ENCODE assay signal across 18 cellular contexts in the genomic region with DNA sequence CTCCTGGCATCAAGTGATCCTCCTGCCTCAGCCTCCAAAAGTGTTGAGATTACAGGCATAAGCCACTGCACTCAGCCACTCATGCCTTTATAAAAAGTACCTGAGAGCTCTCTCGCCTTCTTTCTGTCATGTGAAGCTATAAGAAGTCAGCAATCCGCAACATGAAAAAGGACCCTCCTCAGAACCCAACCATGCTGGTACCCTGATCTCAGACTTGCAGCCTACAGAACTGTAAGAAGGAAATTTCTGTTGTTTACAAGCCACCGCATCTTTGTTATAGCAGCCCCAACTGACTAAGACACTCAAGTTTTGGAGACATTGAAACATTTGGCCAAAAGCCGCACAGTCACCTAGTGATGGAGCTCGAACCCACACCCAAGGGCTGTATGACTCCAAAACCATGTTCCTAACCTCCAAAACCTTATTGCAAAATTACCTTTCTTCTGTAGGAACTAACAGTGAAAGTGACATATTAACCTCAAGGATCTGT. TPM values are rescaled to one million over a fixed set of nuclear protein-coding genes. Genes with fewer than 3 reads are reported as not detected.
A peak's percentile ranks its signal among the peaks of the same experiment; 100 is the strongest.
DNase-seq lines count a peak whose midpoint lies in the region; ATAC-seq, FAIRE-seq and TF ChIP-seq lines count a peak whose summit lies in the region.
"Had no signal": no experiment of that assay in that cellular context is flagged by ENCODE, and none has a peak within 500 bp of the region (broad histone marks: within the 10 kb centered on the region; RNA-seq: fewer than 3 reads in every experiment).

No MANE protein-coding gene starts in this region.

- no peak for TF ChIP-seq POLR2A in K562 (conservative IDR thresholded peaks at IDR 0.05)
- TF ChIP-seq POLR2A in spleen (IDR thresholded peaks at IDR 0.05), result no peak

- peaks cover 19% of the 10 kb centered on the region for H4K20me1 ChIP-seq in K562 (replicated peaks; ENCODE audit: control insufficient read depth, insufficient read depth, low read length)

- H3K27me3 Mint-ChIP-seq in CD4-positive, CD25-positive, alpha-beta regulatory T cell, result no peaks in the 10 kb centered on the region
- peaks cover 3% of the 10 kb centered on the region; the same call in 1 of the 2 replicates for H3K27me3 Mint-ChIP-seq in HFFc6 (ENCODE audit: insufficient read depth)

- POLR2A ChIA-PET in K562 (lab: Yijun Ruan, JAX), result interaction anchor here (0.6 to 1.2 kb wide), 3 partner anchors 10 to 280 kb away, joined by 3 to 4 read pairs (median 4); no protein-coding TSS in a partner anchor

- H3K9me3 ChIP-seq in CD4-positive, CD25-positive, alpha-beta regulatory T cell (ENCODE audit: control insufficient read depth in 2 of 2, low read length in 2 of 2), result no peaks in the 10 kb centered on the region
- H3K9me3 ChIP-seq in K562 (replicated peaks; ENCODE audit: control insufficient read depth, insufficient read depth, low read depth, low read length) (no peaks in the 10 kb centered on the region), spleen (no peaks in the 10 kb centered on the region), SJCRH30 (replicated peaks) (no peaks in the 10 kb centered on the region; the same call in 1 of the 2 replicates)
- H3K9me3 ChIP-seq: HAP-1 had no signal

- H3K9me3 Mint-ChIP-seq in CD4-positive, CD25-positive, alpha-beta regulatory T cell, result no peaks in the 10 kb centered on the region
- no peaks in the 10 kb centered on the region for H3K9me3 Mint-ChIP-seq in HFFc6

- 95% methylated on average over 5 of the region's 5 CpGs for WGBS in K562 (ENCODE audit: insufficient coverage, low coverage, missing lambda C conversion rate)
- WGBS in spleen, 5 donors, result 95 to 97% (median 97%) methylated on average over 5 of the region's 5 CpGs

- H3K79me2 ChIP-seq in K562 (ENCODE audit: control insufficient read depth, insufficient read depth, low read length), result peaks cover 83% of the 10 kb centered on the region

- TF ChIP-seq CTCF in HFFc6 (IDR thresholded peaks at IDR 0.05) (no peak), K562 (IDR thresholded peaks at IDR 0.05 in 2 of 3, conservative IDR thresholded peaks at IDR 0.05 in 1 of 3; ENCODE audit: insufficient read depth in 2 of 3, low read depth in 1 of 3, low read length in 3 of 3) (no peak), spleen (IDR thresholded peaks at IDR 0.05 in 8 of 11, conservative IDR thresholded peaks at IDR 0.05 in 3 of 11) (no peak)

- no peak for TF ChIP-seq EP300 in K562 (IDR thresholded peaks at IDR 0.05; ENCODE audit: low read length)

- no peak overlapping the region for H3K9ac ChIP-seq in K562 (ENCODE audit: insufficient read depth in 1 of 2, low read depth in 2 of 2, low read length in 2 of 2)

- peaks cover 37% of the 10 kb centered on the region for H3K4me1 ChIP-seq in CD4-positive, CD25-positive, alpha-beta regulatory T cell (ENCODE audit: control insufficient read depth, insufficient read depth, low read length, poor library complexity, severe bottlenecking)
- peaks cover 25 to 45% of the 10 kb centered on the region in 2 experiments for H3K4me1 ChIP-seq in K562 (replicated peaks in 1 of 2; ENCODE audit: control insufficient read depth in 2 of 2, insufficient read depth in 2 of 2, low read length in 2 of 2)
- H3K4me1 ChIP-seq in spleen, result peaks cover 19 to 92% (median 58%) of the 10 kb centered on the region in 6 donors
- peaks cover 49% of the 10 kb centered on the region for H3K4me1 ChIP-seq in SJCRH30

- H3K9me1 ChIP-seq in K562 (ENCODE audit: control insufficient read depth, insufficient read depth, low read length), result no peaks in the 10 kb centered on the region

- no peak overlapping the region for H3K4me3 ChIP-seq in CD4-positive, CD25-positive, alpha-beta regulatory T cell (ENCODE audit: low read depth, low read length)
- H3K4me3 ChIP-seq in K562, result no peak overlapping the region
- H3K4me3 ChIP-seq in spleen, result no peak overlapping the region
- no peak overlapping the region for H3K4me3 ChIP-seq in SJCRH30
- H3K4me3 ChIP-seq: HAP-1 had no signal

- FAIRE-seq in K562 (lab: Jason Lieb, UNC), result no peak
- FAIRE-seq: HTR-8/SVneo had no signal

- DNase-seq in CD4-positive, CD25-positive, alpha-beta regulatory T cell, result no peak
- DNase-seq in HFFc6, result no peak
- no peak for DNase-seq in K562 (ENCODE audit: extremely low read depth in 1 of 4, low spot score in 3 of 4)
- peak; percentile 8 for DNase-seq in spleen
- DNase-seq in kidney tubule cell (ENCODE audit: low spot score), result no peak
- DNase-seq in hippocampal formation (lab: John Stamatoyannopoulos, UW), result no peak
- DNase-seq in SJCRH30, result no peak
- DNase-seq: C1 segment of cervical spinal cord, DMS53, KBM-7, NCI-H1105 treated with DMSO at 0.1 percent for 48 hours, NCI-H187, NCI-H446 treated with DMSO at 0.1 percent for 48 hours, NCI-H748 treated with DMSO at 0.1 percent for 48 hours, Right ventricle myocardium superior had no signal

- H3K36me3 ChIP-seq in CD4-positive, CD25-positive, alpha-beta regulatory T cell (ENCODE audit: control insufficient read depth, insufficient read depth, low read length), result no peaks in the 10 kb centered on the region
- H3K36me3 ChIP-seq in K562 (ENCODE audit: control insufficient read depth, insufficient read depth, low read length) (no peaks in the 10 kb centered on the region), spleen (no peaks in the 10 kb centered on the region), SJCRH30 (no peaks in the 10 kb centered on the region; the same call in 1 of the 2 replicates)
- H3K36me3 ChIP-seq: HAP-1 had no signal

- intact Hi-C loops in K562 (cut with micrococcal nuclease) (no loop called here), spleen (cut with DNase I; ENCODE audit: low total_unique reads) (no loop called here)

- in situ Hi-C loops in K562 (cut with MboI), result no loop called here

- H3K4me1 Mint-ChIP-seq in CD4-positive, CD25-positive, alpha-beta regulatory T cell, result peaks cover 49 to 92% (median 67%) of the 10 kb centered on the region in 4 donors
- peaks cover 92% of the 10 kb centered on the region for H3K4me1 Mint-ChIP-seq in HFFc6 (ENCODE audit: low read depth)

- ATAC-seq in CD4-positive, CD25-positive, alpha-beta regulatory T cell (ENCODE audit: low read depth in 2 of 2), result no peak
- ATAC-seq in K562, result no peak
- ATAC-seq: Panc1 had no signal

- H2AFZ ChIP-seq in K562 (ENCODE audit: low read depth, low read length), result no peak overlapping the region

- peak overlapping the region in 2 of 3 donors; percentile 34 to 48 for H3K27ac Mint-ChIP-seq in CD4-positive, CD25-positive, alpha-beta regulatory T cell
- peak overlapping the region; percentile 87 for H3K27ac Mint-ChIP-seq in HFFc6

- TF ChIP-seq RAD21 in K562 (CRISPR knock-in tag; conservative IDR thresholded peaks at IDR 0.05 in 1 of 2, IDR thresholded peaks at IDR 0.05 in 1 of 2), result no peak

- no peak overlapping the region for H3K4me2 ChIP-seq in K562 (ENCODE audit: insufficient read depth, low read length)

- no peaks in the 10 kb centered on the region for H3K36me3 Mint-ChIP-seq in CD4-positive, CD25-positive, alpha-beta regulatory T cell
- no peaks in the 10 kb centered on the region for H3K36me3 Mint-ChIP-seq in HFFc6 (ENCODE audit: low read depth)

- no peaks in the 10 kb centered on the region for H3K27me3 ChIP-seq in CD4-positive, CD25-positive, alpha-beta regulatory T cell (ENCODE audit: control insufficient read depth, insufficient read depth, low read length)
- H3K27me3 ChIP-seq in K562 (ENCODE audit: control insufficient read depth in 2 of 2, insufficient read depth in 2 of 2, low read length in 2 of 2) (no peaks in the 10 kb centered on the region), spleen (replicated peaks in 1 of 7) (no peaks in the 10 kb centered on the region), SJCRH30 (no peaks in the 10 kb centered on the region)

- CTCF ChIA-PET in K562 (lab: Yijun Ruan, JAX; ENCODE audit: low intra/inter-chr PET ratio), result no interaction called here

- H3K27ac ChIP-seq in CD4-positive, CD25-positive, alpha-beta regulatory T cell (ENCODE audit: insufficient read depth, low read length, poor library complexity, severe bottlenecking), result no peak overlapping the region
- H3K27ac ChIP-seq in K562 (ENCODE audit: extremely low read depth, low read depth, low read length) (no peak overlapping the region), spleen (no peak overlapping the region), SJCRH30 (no peak overlapping the region)

- peak overlapping the region in 2 of 4 donors; percentile 20 to 44 for H3K4me3 Mint-ChIP-seq in CD4-positive, CD25-positive, alpha-beta regulatory T cell
- no peak overlapping the region for H3K4me3 Mint-ChIP-seq in HFFc6

- no TSS peak for BruUV-seq in K562 (replicated peaks; lab: Mats Ljungman, UMichigan)

TF ChIP-seq in K562, 482 proteins besides CTCF, POLR2A, EP300 and RAD21:
- TF ChIP-seq ZNF12 (CRISPR knock-in tag; IDR thresholded peaks at IDR 0.05) (peak; percentile 70; the same call in 1 of the 2 replicates), ZNF143 (CRISPR knock-in tag; IDR thresholded peaks at IDR 0.05) (no peak)

RNA-seq across cellular contexts. Expression of a gene that starts 8.9 kb away (rescaled TPM):
- 60.8 TPM for total RNA-seq in CD4-positive, CD25-positive, alpha-beta regulatory T cell
- polyA plus RNA-seq in CD4-positive, CD25-positive, alpha-beta regulatory T cell, result 10 to 100 TPM; 27.5 to 38.1 (median 34.7) TPM
- total RNA-seq in HFFc6 (2021; fragmentation: NEBNext Ultra II Directional; extraction: Animal tissue kit (Norgen Biotek cat#: 25700)), result 10 to 100 TPM; 69.8 to 97.3 (median 76.2) TPM
- 40.5 and 46.9 TPM in 2 replicates for total RNA-seq in K562 (2011; cell fraction: chromatin; rRNA removed; ENCODE audit: low replicate concordance)
- 24.3 and 27.1 TPM in 2 replicates for total RNA-seq in K562 (2011; cell fraction: nucleolus; rRNA removed)
- 37.3 and 38.1 TPM in 2 replicates for total RNA-seq in K562 (2011; cell fraction: nucleoplasm; rRNA removed)
- total RNA-seq in K562 (2014; rRNA removed) (20.3 and 23.9 TPM in 2 replicates), K562 (2014; rRNA removed; fragmentation: Illumina TruSeq; extraction: Trizol) (18.4 and 19.2 TPM in 2 replicates), K562 (2015; rRNA removed; fragmentation: Illumina TruSeq; extraction: Trizol) (21.0 TPM in 2 replicates), K562 (2021) (39.1 and 45.1 TPM in 2 replicates), spleen (10 to 100 TPM; 48.0 to 98.1 (median 78.2) TPM)
- polyA plus RNA-seq in K562 (2011; rRNA removed) (44.4 and 45.1 TPM in 2 replicates), K562 (2014; fragmentation: Illumina TruSeq; extraction: Trizol) (33.5 and 37.5 TPM in 2 replicates), K562 (2014; fragmentation: Nextera tagmentation; extraction: Ambion mirVana) (under 1 TPM; 0.45 to 0.83 TPM), K562 (2014; rRNA removed) (31.8 and 36.3 TPM in 2 replicates), spleen (10 to 100 TPM; 24.2 to 38.0 (median 25.1) TPM)
- 38.0 and 44.7 TPM in 2 replicates for polyA plus RNA-seq in K562 (2011; cell fraction: cytosol; rRNA removed)
- 53.1 and 58.4 TPM in 2 replicates for polyA plus RNA-seq in K562 (2011; cell fraction: nucleus; rRNA removed)
- 31.0 and 53.1 TPM in 2 replicates for polyA plus RNA-seq in K562 (2012)
- polyA minus RNA-seq in K562 (2011; rRNA and poly(A)+ RNA removed), result 23.9 and 28.8 TPM in 2 replicates
- 13.7 and 17.0 TPM in 2 replicates for polyA minus RNA-seq in K562 (2011; cell fraction: cytosol; rRNA and poly(A)+ RNA removed)
- 9.4 and 14.0 TPM in 2 replicates for polyA minus RNA-seq in K562 (2011; cell fraction: nucleus; rRNA and poly(A)+ RNA removed)
- total RNA-seq in SJCRH30 (2014; rRNA removed; shearing (Covaris generic)), result 78.3 and 78.5 TPM in 2 replicates
